Comparison of ENCODE assay signal across 22 cellular contexts in the genomic region with DNA sequence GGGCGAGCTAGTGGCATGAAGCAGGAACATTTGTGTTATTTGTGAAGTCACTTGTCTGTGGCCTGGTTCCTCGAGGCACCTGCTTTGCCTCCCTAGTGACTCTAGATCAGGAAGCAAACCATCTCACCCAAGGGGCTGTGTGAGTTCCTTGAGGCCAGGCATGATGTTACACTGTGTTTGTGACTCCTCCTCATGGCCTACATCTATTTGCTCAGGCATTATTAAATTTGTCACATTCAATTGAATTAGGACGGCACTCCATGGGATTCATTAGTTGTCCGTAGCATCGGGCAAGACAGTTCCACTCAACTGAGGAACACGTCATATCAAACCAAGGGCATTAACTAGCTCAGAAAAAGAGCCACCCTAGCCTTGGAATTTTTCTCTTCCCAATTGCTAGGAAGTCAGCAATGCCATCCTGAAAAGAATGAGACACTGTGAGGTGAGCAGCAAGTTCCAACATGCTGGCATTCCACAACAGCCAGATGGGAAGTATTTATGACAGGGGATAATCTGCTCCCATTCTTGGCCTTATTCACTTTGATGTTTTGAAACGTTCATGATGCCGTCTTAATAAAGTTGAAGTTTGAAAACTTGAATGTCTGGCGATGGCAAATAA. TPM values are rescaled to one million over a fixed set of nuclear protein-coding genes. Genes with fewer than 3 reads are reported as not detected.
A peak's percentile ranks its signal among the peaks of the same experiment; 100 is the strongest.
DNase-seq lines count a peak whose midpoint lies in the region; ATAC-seq, FAIRE-seq and TF ChIP-seq lines count a peak whose summit lies in the region.
"Had no signal": no experiment of that assay in that cellular context is flagged by ENCODE, and none has a peak within 500 bp of the region (broad histone marks: within the 10 kb centered on the region; RNA-seq: fewer than 3 reads in every experiment).

No MANE protein-coding gene starts in this region.

- H3K27me3 ChIP-seq in RWPE2 (ENCODE audit: insufficient read depth, poor library complexity, severe bottlenecking) (no peaks in the 10 kb centered on the region), bronchial epithelial cell (ENCODE audit: control insufficient read depth, insufficient read depth, low read length) (no peaks in the 10 kb centered on the region)
- H3K27me3 ChIP-seq: BLaER1 had no signal

- TF ChIP-seq CTCF in RWPE2 (IDR thresholded peaks at IDR 0.05; ENCODE audit: poor library complexity, severe bottlenecking) (no peak), bronchial epithelial cell (IDR thresholded peaks at IDR 0.05; ENCODE audit: insufficient read depth, low read length, severe bottlenecking) (no peak), mesothelial cell of epicardium (IDR thresholded peaks at IDR 0.05; ENCODE audit: unreplicated experiment) (no peak)

- H3K36me3 ChIP-seq in RWPE2 (ENCODE audit: low read depth) (no peaks in the 10 kb centered on the region), bronchial epithelial cell (ENCODE audit: control insufficient read depth, insufficient read depth, low read length) (no peaks in the 10 kb centered on the region)
- H3K36me3 ChIP-seq: BLaER1 had no signal

- H3K36me3 Mint-ChIP-seq in mesothelial cell of epicardium, result peaks cover 3% of the 10 kb centered on the region
- H3K36me3 Mint-ChIP-seq: CD8-positive, alpha-beta T cell had no signal

- peak overlapping the region; percentile 61 for H3K27ac ChIP-seq in RWPE2 (ENCODE audit: poor library complexity, severe bottlenecking)
- H3K27ac ChIP-seq: BLaER1, KMS-11, SK-N-MC had no signal

- H3K9me3 Mint-ChIP-seq in mesothelial cell of epicardium, result no peaks in the 10 kb centered on the region
- H3K9me3 Mint-ChIP-seq: CD8-positive, alpha-beta T cell had no signal

- H3K9me3 ChIP-seq in RWPE2 (ENCODE audit: severe bottlenecking), result no peaks in the 10 kb centered on the region
- H3K9me3 ChIP-seq: BLaER1 had no signal

- peak; percentile 75 for FAIRE-seq in GM12892 (lab: Jason Lieb, UNC)
- FAIRE-seq in bronchial epithelial cell (lab: Jason Lieb, UNC), result peak; percentile 94
- FAIRE-seq: GM12891, GM18507 had no signal

- H3K4me1 ChIP-seq in RWPE2 (ENCODE audit: insufficient read depth, poor library complexity, severe bottlenecking), result peaks cover 11% of the 10 kb centered on the region

- H3K4me3 ChIP-seq in RWPE2 (ENCODE audit: severe bottlenecking), result no peak overlapping the region
- H3K4me3 ChIP-seq in bronchial epithelial cell (ENCODE audit: low read depth, low read length), result no peak overlapping the region
- H3K4me3 ChIP-seq: BLaER1, SK-N-MC had no signal

- peaks cover 29% of the 10 kb centered on the region for H3K4me1 Mint-ChIP-seq in mesothelial cell of epicardium

- DNase-seq in GM12892 (ENCODE audit: insufficient read length) (no peak), RWPE2 (ENCODE audit: low spot score) (peak; percentile 58), bronchial epithelial cell (ENCODE audit: low read depth) (peak; percentile 86), mesothelial cell of epicardium (ENCODE audit: low spot score in 2 of 2, unreplicated experiment in 2 of 2) (no peak)
- DNase-seq in activated CD4-positive, alpha-beta T cell treated with anti-CD3 and anti-CD28 coated beads, Interleukin-2, amount 50 U/mL, for 4 hours, result no peak
- DNase-seq in activated CD4-positive, CD25-positive, alpha-beta regulatory T cell (lab: John Stamatoyannopoulos, UW), result no peak
- DNase-seq: CD8-positive, alpha-beta T cell; DMS53; GOT3; NCI-H1417 treated with DMSO at 0.1 percent for 48 hours; NCI-H187 treated with DMSO at 0.1 percent for 48 hours; NCI-H345; NCI-H526; Right ventricle myocardium superior had no signal

- peak overlapping the region; percentile 47 for H3K27ac Mint-ChIP-seq in mesothelial cell of epicardium
- H3K27ac Mint-ChIP-seq: CD8-positive, alpha-beta T cell had no signal

- ATAC-seq in RWPE2 (ENCODE audit: low read depth), result peak; percentile 97
- no peak for ATAC-seq in HG03354 (IDR thresholded peaks at IDR 0.05; ENCODE audit: poor library complexity, severe bottlenecking, unreplicated experiment)
- ATAC-seq in HG02938 (IDR thresholded peaks at IDR 0.05; ENCODE audit: unreplicated experiment), result no peak
- ATAC-seq: CD8-positive, alpha-beta T cell; Panc1 had no signal

- no peaks in the 10 kb centered on the region for H3K27me3 Mint-ChIP-seq in mesothelial cell of epicardium (ENCODE audit: low read depth)

- no peak overlapping the region for H3K4me3 Mint-ChIP-seq in mesothelial cell of epicardium
- H3K4me3 Mint-ChIP-seq: CD8-positive, alpha-beta T cell had no signal

- TF ChIP-seq POLR2A in GM12892 (IDR thresholded peaks at IDR 0.05; ENCODE audit: low read depth, low read length), result no peak

RNA-seq across cellular contexts. Expression of gene TMEM200A, which starts 17.2 kb away (rescaled TPM):
- polyA plus RNA-seq in GM12892 (2012; ENCODE audit: missing spikeins), result 14.3 TPM
- total RNA-seq in bronchial epithelial cell, result 0.26 and 0.79 TPM in 2 replicates
- total RNA-seq in mesothelial cell of epicardium, result 10.6 to 11.3 TPM (median 11.3 TPM) in 3 replicates
- total RNA-seq: Right ventricle myocardium superior had no signal

Comparison
In these comparisons a context has a peak if more than half of its experiments do, and no peak if none do; other contexts are left out.
1. DNase-seq: peak in RWPE2 (single experiment) and bronchial epithelial cell (single experiment); none in GM12892 (single experiment), mesothelial cell of epicardium (0 of 2), activated CD4-positive, alpha-beta T cell treated with anti-CD3 and anti-CD28 coated beads, Interleukin-2, amount 50 U/mL, for 4 hours (0 of 2) and activated CD4-positive, CD25-positive, alpha-beta regulatory T cell (0 of 4).